9 cellular contexts compared by ENCODE assay signal in genomic region chr9:37963936-37964739, GRCh38.
A peak's percentile ranks its signal among the peaks of the same experiment; 100 is the strongest.
DNase-seq lines count a peak whose midpoint lies in the region; ATAC-seq and TF ChIP-seq lines count a peak whose summit lies in the region.
"Had no signal": no experiment of that assay in that cellular context is flagged by ENCODE, and none has a peak within 500 bp of the region (broad histone marks: within the 10 kb centered on the region; RNA-seq: fewer than 3 reads in every experiment).

No MANE protein-coding gene starts in this region.

- peak overlapping the region; percentile 83 to 85 for H4K8ac ChIP-seq in IMR-90 (ENCODE audit: low read depth in 2 of 2, low read length in 2 of 2)

- H4K91ac ChIP-seq in IMR-90 (ENCODE audit: insufficient read depth, low read depth, low read length) = peak overlapping the region; percentile 91

- H3K4me1 ChIP-seq in IMR-90 (ENCODE audit: control insufficient read depth, insufficient read depth, low read length) = peaks cover 41% of the 10 kb centered on the region

- H4K5ac ChIP-seq in IMR-90 (ENCODE audit: low read depth, low read length) = peak overlapping the region; percentile 92

- CTCF ChIA-PET in IMR-90 (lab: Yijun Ruan, JAX) (no interaction called here), RWPE1 (lab: Yijun Ruan, JAX) (no interaction called here)

- H3K36me3 ChIP-seq in IMR-90 (ENCODE audit: control insufficient read depth, insufficient read depth, low read length) = peaks cover 28% of the 10 kb centered on the region

- H3K27ac ChIP-seq in IMR-90 (ENCODE audit: insufficient read depth, low read length) (peak overlapping the region; percentile 88), RWPE1 (peak overlapping the region; percentile 89)

- DNase-seq in IMR-90 (peak; percentile 99), RWPE1 (ENCODE audit: low spot score) (peak; percentile 66), fibroblast of the aortic adventitia (ENCODE audit: low read depth) (peak; percentile 99), pulmonary artery endothelial cell (ENCODE audit: low read depth, low spot score) (peak; percentile 74), cerebellar nuclear complex (lab: John Stamatoyannopoulos, UW) (no peak), mesenteric fat pad (ENCODE audit: low spot score) (no peak)
- no peak for DNase-seq in activated CD4-positive, alpha-beta T cell treated with anti-CD3 and anti-CD28 coated beads for 48 hours

- H3K23ac ChIP-seq in IMR-90 (ENCODE audit: low read depth, low read length) = peak overlapping the region; percentile 46

- peak overlapping the region; percentile 33; the same call in 1 of the 2 replicates for H3K4me2 ChIP-seq in IMR-90 (ENCODE audit: low read depth, low read length)

- peak overlapping the region; percentile 48; the same call in 1 of the 2 replicates for H3K56ac ChIP-seq in IMR-90 (ENCODE audit: extremely low read depth, insufficient read depth, low read length)

- peak overlapping the region; percentile 92 for H3K18ac ChIP-seq in IMR-90 (ENCODE audit: low read depth, low read length)

- H2AFZ ChIP-seq in IMR-90 (replicated peaks; ENCODE audit: low read length, poor library complexity) = peak overlapping the region; percentile 8

- peak overlapping the region; percentile 84 for H3K14ac ChIP-seq in IMR-90 (replicated peaks; ENCODE audit: low read depth, low read length)

- peak overlapping the region; percentile 59; the same call in 2 of the 3 replicates for H2BK15ac ChIP-seq in IMR-90 (ENCODE audit: low read depth, low read length)

- no peak for TF ChIP-seq POLR2A in IMR-90 (IDR thresholded peaks at IDR 0.05; ENCODE audit: low read depth, low read length)

- peak overlapping the region; percentile 95 for H3K4ac ChIP-seq in IMR-90 (ENCODE audit: low read depth, low read length)

- POLR2A ChIA-PET in IMR-90 (lab: Charles Lee; ENCODE audit: unreplicated experiment) (no interaction called here), RWPE1 (lab: Yijun Ruan, JAX; ENCODE audit: low non-redundant PET) (no interaction called here)

- H3K4me3 ChIP-seq in IMR-90 (ENCODE audit: insufficient read depth, low read depth, low read length) = no peak overlapping the region
- no peak overlapping the region for H3K4me3 ChIP-seq in fibroblast of the aortic adventitia (ENCODE audit: low read depth, low read length)

- no peaks in the 10 kb centered on the region for H3K27me3 ChIP-seq in IMR-90 (ENCODE audit: control insufficient read depth, insufficient read depth, low read length)

- H2BK5ac ChIP-seq in IMR-90 (ENCODE audit: low read depth, low read length, poor library complexity, severe bottlenecking) = peak overlapping the region; percentile 89

- H3K9me3 ChIP-seq in IMR-90 (ENCODE audit: control insufficient read depth, insufficient read depth, low read length) = no peaks in the 10 kb centered on the region

- intact Hi-C loops in IMR-90 (cut with micrococcal nuclease) = no loop called here

- H4K20me1 ChIP-seq in IMR-90 (ENCODE audit: insufficient read depth, low read length) = peaks cover 17% of the 10 kb centered on the region

- H3K9ac ChIP-seq in IMR-90 (ENCODE audit: low read depth, low read length) = peak overlapping the region; percentile 44

- TF ChIP-seq CTCF in IMR-90 (conservative IDR thresholded peaks at IDR 0.05; ENCODE audit: low read depth, low read length) (no peak), RWPE1 (conservative IDR thresholded peaks at IDR 0.05; ENCODE audit: low read depth) (no peak), fibroblast of the aortic adventitia (IDR thresholded peaks at IDR 0.05; ENCODE audit: insufficient read depth, low read length) (no peak)

- H2BK120ac ChIP-seq in IMR-90 (ENCODE audit: low read depth, low read length) = peak overlapping the region; percentile 93

- ATAC-seq in IMR-90 (ENCODE audit: low read depth) (peak; percentile 78), GM21529 (IDR thresholded peaks at IDR 0.05; ENCODE audit: unreplicated experiment) (no peak)
- ATAC-seq: naive thymus-derived CD8-positive, alpha-beta T cell had no signal

- BruUV-seq in IMR-90 (replicated peaks; lab: Mats Ljungman, UMichigan) = no TSS peak

- peaks cover 69 to 96% of the 10 kb centered on the region in 2 experiments for H3K79me1 ChIP-seq in IMR-90 (ENCODE audit: low read depth in 1 of 2, low read length in 2 of 2)

- peak overlapping the region; percentile 87 for H2AK9ac ChIP-seq in IMR-90 (replicated peaks; ENCODE audit: low read depth, low read length, poor library complexity)

- no CpG with 5 or more reads among the region's 15 CpGs for WGBS in IMR-90 (ENCODE audit: extremely low coverage in 2 of 2, insufficient read length in 1 of 2), 2 experiments

- H2BK20ac ChIP-seq in IMR-90 (ENCODE audit: low read depth, low read length) = peak overlapping the region; percentile 77

- peaks cover 43% of the 10 kb centered on the region for H3K9me1 ChIP-seq in IMR-90 (ENCODE audit: insufficient read depth, low read length)

- dilution Hi-C loops in IMR-90 (cut with HindIII; ENCODE audit: low sequenced_read_pairs, unreplicated experiment) = no loop called here

- peak overlapping the region; percentile 93 for H2AK5ac ChIP-seq in IMR-90 (ENCODE audit: low read depth, low read length)

- no peak for TF ChIP-seq RAD21 in IMR-90 (IDR thresholded peaks at IDR 0.05; ENCODE audit: low read length)

- in situ Hi-C loops in IMR-90 (cut with MboI; ENCODE audit: low sequenced_read_pairs) = no loop called here

TF ChIP-seq in IMR-90, 13 proteins besides CTCF, POLR2A, EP300 and RAD21:
- TF ChIP-seq MAZ (IDR thresholded peaks at IDR 0.05; ENCODE audit: borderline replicate concordance, low read depth, low read length) (no peak), NFE2L2 (IDR thresholded peaks at IDR 0.05; ENCODE audit: low read depth, low read length) (peak; percentile 75; the same call in 1 of the 2 replicates), CHD1 (IDR thresholded peaks at IDR 0.05; ENCODE audit: low read depth, low read length) (no peak), RCOR1 (IDR thresholded peaks at IDR 0.05; ENCODE audit: insufficient replicate concordance, low read length) (no peak), FOS (IDR thresholded peaks at IDR 0.05; ENCODE audit: low read depth, low read length) (peak; percentile 67), RFX5 (IDR thresholded peaks at IDR 0.05; ENCODE audit: low read depth, low read length) (no peak), CEBPB (IDR thresholded peaks at IDR 0.05; ENCODE audit: low read depth, low read length) (peak; percentile 89)
- TF ChIP-seq, protein P1, sequence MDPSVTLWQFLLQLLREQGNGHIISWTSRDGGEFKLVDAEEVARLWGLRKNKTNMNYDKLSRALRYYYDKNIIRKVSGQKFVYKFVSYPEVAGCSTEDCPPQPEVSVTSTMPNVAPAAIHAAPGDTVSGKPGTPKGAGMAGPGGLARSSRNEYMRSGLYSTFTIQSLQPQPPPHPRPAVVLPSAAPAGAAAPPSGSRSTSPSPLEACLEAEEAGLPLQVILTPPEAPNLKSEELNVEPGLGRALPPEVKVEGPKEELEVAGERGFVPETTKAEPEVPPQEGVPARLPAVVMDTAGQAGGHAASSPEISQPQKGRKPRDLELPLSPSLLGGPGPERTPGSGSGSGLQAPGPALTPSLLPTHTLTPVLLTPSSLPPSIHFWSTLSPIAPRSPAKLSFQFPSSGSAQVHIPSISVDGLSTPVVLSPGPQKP (IDR thresholded peaks at IDR 0.05; ENCODE audit: borderline replicate concordance, low read depth, low read length) = no peak

Comparison
In these comparisons a context has a peak if more than half of its experiments do, and no peak if none do; other contexts are left out.
1. DNase-seq: peak in IMR-90 (single experiment), RWPE1 (single experiment), fibroblast of the aortic adventitia (single experiment) and pulmonary artery endothelial cell (single experiment); none in cerebellar nuclear complex (0 of 2), activated CD4-positive, alpha-beta T cell treated with anti-CD3 and anti-CD28 coated beads for 48 hours (single experiment) and mesenteric fat pad (single experiment).